8 cellular contexts compared by ENCODE assay signal in genomic region chr12:65556676-65557424, GRCh38.
DNase-seq lines count a peak whose midpoint lies in the region; ATAC-seq and TF ChIP-seq lines count a peak whose summit lies in the region.

No MANE protein-coding gene starts in this region.

- H3K4me3 ChIP-seq in SJSA1 (no peak overlapping the region), uterus (no peak overlapping the region)

- TF ChIP-seq POLR2A in uterus (IDR thresholded peaks at IDR 0.05): no peak

- H3K9me3 ChIP-seq in SJSA1 (replicated peaks) (peaks cover 3% of the 10 kb centered on the region; the same call in 1 of the 2 replicates), uterus (no peaks in the 10 kb centered on the region)

- no peaks in the 10 kb centered on the region for H3K27me3 ChIP-seq in SJSA1 (replicated peaks)
- no peaks in the 10 kb centered on the region for H3K27me3 ChIP-seq in uterus

- H3K27me3 Mint-ChIP-seq in activated naive CD4-positive, alpha-beta T cell treated with anti-CD3 and anti-CD28 coated beads for 36 hours (ENCODE audit: low read depth): peaks cover 17% of the 10 kb centered on the region
- H3K27me3 Mint-ChIP-seq in glutamatergic neuron (ENCODE audit: unreplicated experiment): peaks cover 5% of the 10 kb centered on the region

- no peaks in the 10 kb centered on the region for H3K36me3 Mint-ChIP-seq in activated naive CD4-positive, alpha-beta T cell treated with anti-CD3 and anti-CD28 coated beads for 36 hours (ENCODE audit: low read depth)
- no peaks in the 10 kb centered on the region for H3K36me3 Mint-ChIP-seq in glutamatergic neuron (ENCODE audit: unreplicated experiment)

- in situ Hi-C loops in G401 (cut with HindIII; ENCODE audit: low sequenced_read_pairs): no loop called here

- ATAC-seq in GM21723 (IDR thresholded peaks at IDR 0.05; ENCODE audit: unreplicated experiment): peak; percentile 100

- DNase-seq in G401 (ENCODE audit: low spot score): peak; percentile 73
- peak; percentile 77 to 82 for DNase-seq in Kasumi-1 (lab: John Stamatoyannopoulos, UW)
- DNase-seq in SJSA1 (ENCODE audit: low read depth in 1 of 2, low spot score in 2 of 2): peak; percentile 60 to 65
- peak; percentile 79 for DNase-seq in activated naive CD4-positive, alpha-beta T cell treated with anti-CD3 and anti-CD28 coated beads for 36 hours
- DNase-seq in glutamatergic neuron: peak; percentile 86
- DNase-seq in pons (ENCODE audit: low spot score): peak; percentile 46
- peak; percentile 67 to 70 for DNase-seq in uterus

- H3K4me1 Mint-ChIP-seq in activated naive CD4-positive, alpha-beta T cell treated with anti-CD3 and anti-CD28 coated beads for 36 hours (ENCODE audit: low read depth): no peaks in the 10 kb centered on the region
- H3K4me1 Mint-ChIP-seq in glutamatergic neuron (ENCODE audit: low read depth, unreplicated experiment): no peaks in the 10 kb centered on the region

- no peak overlapping the region for H3K4me3 Mint-ChIP-seq in activated naive CD4-positive, alpha-beta T cell treated with anti-CD3 and anti-CD28 coated beads for 36 hours
- no peak overlapping the region for H3K4me3 Mint-ChIP-seq in glutamatergic neuron (ENCODE audit: unreplicated experiment)

- H3K27ac Mint-ChIP-seq in activated naive CD4-positive, alpha-beta T cell treated with anti-CD3 and anti-CD28 coated beads for 36 hours: no peak overlapping the region
- H3K27ac Mint-ChIP-seq in glutamatergic neuron (ENCODE audit: unreplicated experiment): no peak overlapping the region

- H3K27ac ChIP-seq in SJSA1 (peak overlapping the region; percentile 25; the same call in 1 of the 2 replicates), uterus (no peak overlapping the region)

- TF ChIP-seq CTCF in glutamatergic neuron (IDR thresholded peaks at IDR 0.05; ENCODE audit: partially characterized antibody, unreplicated experiment) (peak; percentile 83), uterus (IDR thresholded peaks at IDR 0.05) (peak; percentile 81 to 94 (median 86))

- CTCF ChIA-PET in activated naive CD4-positive, alpha-beta T cell treated with anti-CD3 and anti-CD28 coated beads for 36 hours (lab: Charles Lee): interaction anchor here (0.6 to 1.9 kb wide), 22 partner anchors 11 to 841 kb away, joined by 3 to 8 read pairs (median 3); no protein-coding TSS in a partner anchor

- H3K4me1 ChIP-seq in SJSA1 (replicated peaks) (peaks cover 31% of the 10 kb centered on the region), uterus (no peaks in the 10 kb centered on the region)

- no peaks in the 10 kb centered on the region for H3K9me3 Mint-ChIP-seq in activated naive CD4-positive, alpha-beta T cell treated with anti-CD3 and anti-CD28 coated beads for 36 hours
- peaks cover 3% of the 10 kb centered on the region for H3K9me3 Mint-ChIP-seq in glutamatergic neuron (ENCODE audit: unreplicated experiment)

- intact Hi-C loops in activated naive CD4-positive, alpha-beta T cell treated with anti-CD3 and anti-CD28 coated beads for 36 hours (cut with micrococcal nuclease): loop anchor here (1.0 to 10.0 kb wide), 8 partner anchors 116 to 665 kb away; partner anchors contain the start of gene HMGA2
- intact Hi-C loops in uterus (cut with DNase I; ENCODE audit: low total_unique reads): no loop called here

- H3K36me3 ChIP-seq in SJSA1 (no peaks in the 10 kb centered on the region), uterus (no peaks in the 10 kb centered on the region)
